9 cellular contexts compared by ENCODE assay signal in the genomic region with DNA sequence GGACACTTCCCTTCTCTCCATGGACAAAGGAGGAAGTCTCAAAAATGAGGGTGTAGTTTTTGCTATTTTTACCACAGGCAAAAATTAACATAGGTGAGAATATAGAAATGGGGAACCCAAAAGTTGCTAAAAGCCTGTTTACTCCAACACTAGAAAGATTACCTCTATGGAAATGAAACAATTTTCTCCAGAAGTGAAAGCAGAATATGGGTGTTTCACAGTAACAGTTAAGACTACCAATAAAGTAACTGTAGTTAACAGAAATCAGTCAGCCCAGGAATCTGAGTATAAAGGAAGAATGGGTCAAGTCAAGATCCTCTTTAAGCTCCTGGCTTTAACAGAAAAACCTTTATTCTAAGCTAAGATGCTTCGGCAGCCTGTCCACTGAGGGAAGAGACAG. TPM values are rescaled to one million over a fixed set of nuclear protein-coding genes. Genes with fewer than 3 reads are reported as not detected.
A peak's percentile ranks its signal among the peaks of the same experiment; 100 is the strongest.
DNase-seq lines count a peak whose midpoint lies in the region; ATAC-seq and TF ChIP-seq lines count a peak whose summit lies in the region.
"Had no signal": no experiment of that assay in that cellular context is flagged by ENCODE, and none has a peak within 500 bp of the region (broad histone marks: within the 10 kb centered on the region; RNA-seq: fewer than 3 reads in every experiment).

No MANE protein-coding gene starts in this region.

- no peak for TF ChIP-seq EP300 in upper lobe of left lung (IDR thresholded peaks at IDR 0.05)

- peak overlapping the region; percentile 80 for H3K4me3 Mint-ChIP-seq in natural killer cell

- no peak overlapping the region for H2AFZ ChIP-seq in DND-41 (ENCODE audit: low read depth, low read length)

- 38 to 42% methylated on average over 1 of the region's 1 CpG for WGBS in upper lobe of left lung, 2 donors

- H3K9me3 ChIP-seq in DND-41 (ENCODE audit: insufficient read depth, low read length, severe bottlenecking), result no peaks in the 10 kb centered on the region
- no peaks in the 10 kb centered on the region for H3K9me3 ChIP-seq in HUES6 (ENCODE audit: control insufficient read depth, insufficient read depth, low read depth, low read length)
- H3K9me3 ChIP-seq in tibial artery, result no peaks in the 10 kb centered on the region
- H3K9me3 ChIP-seq in upper lobe of left lung, result no peaks in the 10 kb centered on the region
- H3K9me3 ChIP-seq: right atrium auricular region had no signal

- H4K20me1 ChIP-seq in DND-41 (ENCODE audit: insufficient read depth, low read length), result peaks cover 100% of the 10 kb centered on the region

- in situ Hi-C loops in brain microvascular endothelial cell (cut with HindIII; ENCODE audit: low pct_ligation_motif_present, low sequenced_read_pairs), result no loop called here

- H3K27ac Mint-ChIP-seq in natural killer cell, result peak overlapping the region; percentile 80 to 100

- H3K27ac ChIP-seq in DND-41 (ENCODE audit: low read length), result no peak overlapping the region
- H3K27ac ChIP-seq in HUES6 (ENCODE audit: low read depth, low read length), result no peak overlapping the region
- H3K27ac ChIP-seq in brain microvascular endothelial cell, result peak overlapping the region; percentile 1
- H3K27ac ChIP-seq in tibial artery, result no peak overlapping the region
- H3K27ac ChIP-seq in upper lobe of left lung, result peak overlapping the region in 2 of 4 donors; percentile 31 to 56
- H3K27ac ChIP-seq: right atrium auricular region had no signal

- H3K9ac ChIP-seq in DND-41 (ENCODE audit: low read depth, low read length), result peak overlapping the region; percentile 98; the same call in 1 of the 2 replicates
- no peak overlapping the region for H3K9ac ChIP-seq in HUES6 (ENCODE audit: low read length)

- no peaks in the 10 kb centered on the region for H3K9me3 Mint-ChIP-seq in natural killer cell

- TF ChIP-seq CTCF in DND-41 (IDR thresholded peaks at IDR 0.05; ENCODE audit: borderline replicate concordance, extremely low read depth, low read length, poor library complexity, severe bottlenecking), result no peak
- no peak for TF ChIP-seq CTCF in brain microvascular endothelial cell (IDR thresholded peaks at IDR 0.05; ENCODE audit: low read depth, low read length, missing control alignments)
- no peak for TF ChIP-seq CTCF in natural killer cell (IDR thresholded peaks at IDR 0.05)
- no peak for TF ChIP-seq CTCF in tibial artery (IDR thresholded peaks at IDR 0.05)
- no peak for TF ChIP-seq CTCF in upper lobe of left lung (IDR thresholded peaks at IDR 0.05)

- H3K79me2 ChIP-seq in DND-41 (ENCODE audit: insufficient read depth, low read length), result peaks cover 100% of the 10 kb centered on the region

- 0 out of 3 replicates have a peak, but pooled peaks have one; percentile 16 for ATAC-seq in DND-41 (ENCODE audit: insufficient read depth, low read depth)
- peak in 2 of 3 donors; percentile 14 to 16 for ATAC-seq in natural killer cell
- ATAC-seq in upper lobe of left lung (ENCODE audit: low FRiP score in 2 of 2), result no peak

- DNase-seq in DND-41, result no peak
- DNase-seq in brain microvascular endothelial cell, result no peak
- DNase-seq in natural killer cell, result no peak
- DNase-seq in iPS-NIHi7 (ENCODE audit: extremely low spot score), result no peak
- no peak for DNase-seq in tibial artery
- DNase-seq in stimulated activated CD4-positive, alpha-beta T cell treated with anti-CD3 and anti-CD28 coated beads, Interleukin-2, amount 100 ng/mL, for 24 hours, result no peak
- no peak for DNase-seq in upper lobe of left lung

- peaks cover 31% of the 10 kb centered on the region for H3K36me3 Mint-ChIP-seq in natural killer cell

- H3K4me1 Mint-ChIP-seq in natural killer cell, result peaks cover 93 to 95% of the 10 kb centered on the region in 2 donors

- H3K36me3 ChIP-seq in DND-41 (ENCODE audit: insufficient read depth, low read length) (peaks cover 99% of the 10 kb centered on the region), HUES6 (ENCODE audit: control insufficient read depth, insufficient read depth, low read length) (peaks cover 87% of the 10 kb centered on the region), brain microvascular endothelial cell (replicated peaks) (peaks cover 32% of the 10 kb centered on the region), tibial artery (peaks cover 19 to 31% (median 27%) of the 10 kb centered on the region in 3 donors), upper lobe of left lung (peaks cover 13 to 39% (median 21%) of the 10 kb centered on the region in 4 donors)

- peaks cover 82% of the 10 kb centered on the region for H3K4me1 ChIP-seq in DND-41 (ENCODE audit: insufficient read depth, low read length)
- H3K4me1 ChIP-seq in HUES6 (ENCODE audit: control insufficient read depth, insufficient read depth, low read length), result peaks cover 60% of the 10 kb centered on the region
- peaks cover 5 to 98% (median 84%) of the 10 kb centered on the region in 4 donors for H3K4me1 ChIP-seq in tibial artery
- H3K4me1 ChIP-seq in upper lobe of left lung, result peaks cover 75 to 91% (median 81%) of the 10 kb centered on the region in 4 donors

- H3K4me3 ChIP-seq in DND-41 (ENCODE audit: low read depth in 1 of 2, low read length in 2 of 2) (peak overlapping the region in 1 of 2 experiments; percentile 68; a peak in 1 of 4 replicates), HUES6 (ENCODE audit: low read depth, low read length) (peak overlapping the region; percentile 100; the same call in 1 of the 2 replicates), brain microvascular endothelial cell (ENCODE audit: low read depth, low read length) (no peak overlapping the region), tibial artery (peak overlapping the region in 1 of 2 donors; percentile 12), upper lobe of left lung (peak overlapping the region in 2 of 4 donors; percentile 0 to 15)
- H3K4me3 ChIP-seq: right atrium auricular region had no signal

- intact Hi-C loops in natural killer cell (cut with micrococcal nuclease), result loop anchor here (2.0 kb wide), 1 partner anchor 14 kb away; no protein-coding TSS in a partner anchor
- intact Hi-C loops in tibial artery (cut with DNase I; ENCODE audit: low total_unique reads), result no loop called here

- H3K4me2 ChIP-seq in DND-41 (ENCODE audit: insufficient read depth, low read length), result peak overlapping the region; percentile 82

- H3K27me3 ChIP-seq in DND-41 (ENCODE audit: insufficient read depth, low read length, poor library complexity) (no peaks in the 10 kb centered on the region), HUES6 (ENCODE audit: control insufficient read depth, insufficient read depth, low read length) (no peaks in the 10 kb centered on the region), brain microvascular endothelial cell (replicated peaks) (no peaks in the 10 kb centered on the region), tibial artery (no peaks in the 10 kb centered on the region), upper lobe of left lung (no peaks in the 10 kb centered on the region)
- H3K27me3 ChIP-seq: right atrium auricular region had no signal

- H3K27me3 Mint-ChIP-seq in natural killer cell (ENCODE audit: low read depth in 2 of 2), result no peaks in the 10 kb centered on the region

- no peak for TF ChIP-seq POLR2A in upper lobe of left lung (IDR thresholded peaks at IDR 0.05)

RNA-seq across cellular contexts. Expression of a gene that starts 9.3 kb away (rescaled TPM):
- total RNA-seq in natural killer cell, result 100 to 1,000 TPM; 565 to 669 (median 596) TPM
- total RNA-seq in upper lobe of left lung, result 100 to 1,000 TPM in 4 of 6 donors, 10 to 100 TPM in 2; 90.9 to 336 (median 124) TPM

Comparison
In these comparisons a context has a peak if more than half of its experiments do, and no peak if none do; other contexts are left out.
1. ATAC-seq: peak in DND-41 (single experiment) and natural killer cell (2 of 3); none in upper lobe of left lung (0 of 2).